Comparison of ENCODE assay signal across 18 cellular contexts in genomic region chr1:224406216-224406615, GRCh38. TPM values are rescaled to one million over a fixed set of nuclear protein-coding genes. Genes with fewer than 3 reads are reported as not detected.
DNase-seq lines count a peak whose midpoint lies in the region; ATAC-seq, FAIRE-seq and TF ChIP-seq lines count a peak whose summit lies in the region.
"Had no signal": no experiment of that assay in that cellular context is flagged by ENCODE, and none has a peak within 500 bp of the region (broad histone marks: within the 10 kb centered on the region; RNA-seq: fewer than 3 reads in every experiment).

No MANE protein-coding gene starts in this region.

- H3K9me3 ChIP-seq in HUES64 (ENCODE audit: insufficient read depth, low read depth, low read length) (no peaks in the 10 kb centered on the region), endodermal cell (ENCODE audit: control insufficient read depth, low read length) (no peaks in the 10 kb centered on the region)
- H3K9me3 ChIP-seq: SJCRH30, upper lobe of right lung had no signal

- H3K27me3 ChIP-seq in HUES64 (ENCODE audit: insufficient read depth, low read length) (no peaks in the 10 kb centered on the region), endodermal cell (ENCODE audit: control insufficient read depth, insufficient read depth, low read length, poor library complexity, severe bottlenecking) (no peaks in the 10 kb centered on the region)
- H3K27me3 ChIP-seq: SJCRH30, upper lobe of right lung had no signal

- H3K9ac ChIP-seq in HUES64 (ENCODE audit: low read depth, low read length) = no peak overlapping the region
- H3K9ac ChIP-seq in endodermal cell (ENCODE audit: extremely low read depth, low read length, poor library complexity, severe bottlenecking) = no peak overlapping the region

- H3K4me3 ChIP-seq in HUES64 (ENCODE audit: low read length) = no peak overlapping the region
- no peak overlapping the region for H3K4me3 ChIP-seq in endodermal cell (ENCODE audit: low read length)
- H3K4me3 ChIP-seq: SJCRH30, upper lobe of right lung had no signal

- no peak for ATAC-seq in stimulated activated memory B cell treated with anti-CD40 and anti-IgM and Interleukin-4, amounts not matched to agents 10 μg/mL and 1 μg/mL and 100 μg/mL, for 72 hours
- ATAC-seq: upper lobe of right lung had no signal

- H3K36me3 ChIP-seq in HUES64 (ENCODE audit: insufficient read depth, low read length) = peaks cover 94% of the 10 kb centered on the region
- peaks cover 76% of the 10 kb centered on the region for H3K36me3 ChIP-seq in endodermal cell (ENCODE audit: control insufficient read depth, insufficient read depth, low read length)

- peak overlapping the region; percentile 59 for H3K27ac Mint-ChIP-seq in activated naive CD8-positive, alpha-beta T cell
- no peak overlapping the region for H3K27ac Mint-ChIP-seq in activated naive CD8-positive, alpha-beta T cell treated with anti-CD3 and anti-CD28 coated beads for 36 hours
- peak overlapping the region; percentile 60 for H3K27ac Mint-ChIP-seq in endodermal cell
- H3K27ac Mint-ChIP-seq in stimulated activated memory B cell treated with anti-CD40 and anti-IgM and Interleukin-4, amounts not matched to agents 10 μg/mL and 1 μg/mL and 100 μg/mL, for 72 hours = peak overlapping the region; percentile 57

- FAIRE-seq in urothelium cell line (lab: Jason Lieb, UNC) = no peak
- FAIRE-seq: kidney had no signal

- no peak overlapping the region for H3K4me3 Mint-ChIP-seq in activated naive CD8-positive, alpha-beta T cell
- H3K4me3 Mint-ChIP-seq in activated naive CD8-positive, alpha-beta T cell treated with anti-CD3 and anti-CD28 coated beads for 36 hours = no peak overlapping the region
- H3K4me3 Mint-ChIP-seq in endodermal cell = no peak overlapping the region
- no peak overlapping the region for H3K4me3 Mint-ChIP-seq in stimulated activated memory B cell treated with anti-CD40 and anti-IgM and Interleukin-4, amounts not matched to agents 10 μg/mL and 1 μg/mL and 100 μg/mL, for 72 hours
- H3K4me3 Mint-ChIP-seq: neural crest cell had no signal

- no peaks in the 10 kb centered on the region for H3K9me3 Mint-ChIP-seq in activated naive CD8-positive, alpha-beta T cell (ENCODE audit: low read depth)
- no peaks in the 10 kb centered on the region for H3K9me3 Mint-ChIP-seq in activated naive CD8-positive, alpha-beta T cell treated with anti-CD3 and anti-CD28 coated beads for 36 hours
- H3K9me3 Mint-ChIP-seq in endodermal cell = no peaks in the 10 kb centered on the region
- no peaks in the 10 kb centered on the region for H3K9me3 Mint-ChIP-seq in stimulated activated memory B cell treated with anti-CD40 and anti-IgM and Interleukin-4, amounts not matched to agents 10 μg/mL and 1 μg/mL and 100 μg/mL, for 72 hours
- H3K9me3 Mint-ChIP-seq: neural crest cell had no signal

- H3K27me3 Mint-ChIP-seq in activated naive CD8-positive, alpha-beta T cell = no peaks in the 10 kb centered on the region
- no peaks in the 10 kb centered on the region for H3K27me3 Mint-ChIP-seq in activated naive CD8-positive, alpha-beta T cell treated with anti-CD3 and anti-CD28 coated beads for 36 hours
- no peaks in the 10 kb centered on the region for H3K27me3 Mint-ChIP-seq in endodermal cell (ENCODE audit: insufficient read depth)
- H3K27me3 Mint-ChIP-seq in stimulated activated memory B cell treated with anti-CD40 and anti-IgM and Interleukin-4, amounts not matched to agents 10 μg/mL and 1 μg/mL and 100 μg/mL, for 72 hours = no peaks in the 10 kb centered on the region

- no peaks in the 10 kb centered on the region for H3K4me1 ChIP-seq in HUES64 (ENCODE audit: insufficient read depth, low read length)
- H3K4me1 ChIP-seq in endodermal cell (ENCODE audit: control insufficient read depth, insufficient read depth, low read length) = peaks cover 3% of the 10 kb centered on the region
- H3K4me1 ChIP-seq: SJCRH30, upper lobe of right lung had no signal

- H3K4me1 Mint-ChIP-seq in activated naive CD8-positive, alpha-beta T cell (ENCODE audit: low read depth) = peaks cover 43% of the 10 kb centered on the region
- H3K4me1 Mint-ChIP-seq in activated naive CD8-positive, alpha-beta T cell treated with anti-CD3 and anti-CD28 coated beads for 36 hours = peaks cover 32% of the 10 kb centered on the region
- peaks cover 1% of the 10 kb centered on the region for H3K4me1 Mint-ChIP-seq in endodermal cell
- H3K4me1 Mint-ChIP-seq in stimulated activated memory B cell treated with anti-CD40 and anti-IgM and Interleukin-4, amounts not matched to agents 10 μg/mL and 1 μg/mL and 100 μg/mL, for 72 hours = peaks cover 7% of the 10 kb centered on the region
- H3K4me1 Mint-ChIP-seq: neural crest cell had no signal

- no peak for TF ChIP-seq CTCF in endodermal cell (conservative IDR thresholded peaks at IDR 0.05)

- H3K27ac ChIP-seq in HUES64 (ENCODE audit: low read depth, low read length) (0 out of 2 replicates have a peak overlapping the region, but pooled peaks have one; percentile 43), endodermal cell (ENCODE audit: low read depth, low read length) (no peak overlapping the region)
- H3K27ac ChIP-seq: SJCRH30, upper lobe of right lung had no signal

- DNase-seq in activated naive CD8-positive, alpha-beta T cell treated with anti-CD3 and anti-CD28 coated beads for 36 hours = no peak
- DNase-seq in endodermal cell (no peak), SIG-M5 (lab: John Stamatoyannopoulos, UW) (no peak), dedifferentiated amniotic fluid mesenchymal stem cell (ENCODE audit: extremely low spot score) (no peak), urothelium cell line (ENCODE audit: low spot score) (no peak)
- DNase-seq: activated CD4-positive, CD25-positive, alpha-beta regulatory T cell treated with anti-CD3 and anti-CD28 coated beads, Interleukin-2, amount 50 U/mL, for 72 hours; activated CD8-positive, alpha-beta memory T cell treated with anti-CD3 and anti-CD28 coated beads, Interleukin-2, amount 50 U/mL, for 4 hours; effector CD8-positive, alpha-beta T cell; kidney; NCI-H2081; NCI-H510A; SJCRH30; stimulated activated naive CD4-positive, alpha-beta T cell treated with Interleukin-2 at 50 U/mL for 16 hours; upper lobe of right lung had no signal

- H3K36me3 Mint-ChIP-seq in activated naive CD8-positive, alpha-beta T cell = peaks cover 20% of the 10 kb centered on the region
- H3K36me3 Mint-ChIP-seq in activated naive CD8-positive, alpha-beta T cell treated with anti-CD3 and anti-CD28 coated beads for 36 hours = peaks cover 23% of the 10 kb centered on the region
- peaks cover 65% of the 10 kb centered on the region for H3K36me3 Mint-ChIP-seq in endodermal cell (ENCODE audit: low read depth)
- H3K36me3 Mint-ChIP-seq in stimulated activated memory B cell treated with anti-CD40 and anti-IgM and Interleukin-4, amounts not matched to agents 10 μg/mL and 1 μg/mL and 100 μg/mL, for 72 hours = peaks cover 40% of the 10 kb centered on the region

RNA-seq across cellular contexts. Expression of gene WDR26, which starts 28.4 kb away (rescaled TPM):
- total RNA-seq in activated naive CD8-positive, alpha-beta T cell treated with anti-CD3 and anti-CD28 coated beads for 36 hours = 10 to 100 TPM; 61.4 to 62.3 TPM
- polyA plus RNA-seq in HUES64 (2013, experiment 1 of 2) = 40.9 TPM
- polyA plus RNA-seq in HUES64 (2013, experiment 2 of 2) = 37.8 TPM
- 10 to 100 TPM; 75.9 to 79.0 TPM for total RNA-seq in endodermal cell
- 52.8 TPM for polyA plus RNA-seq in endodermal cell (2013, experiment 1 of 2)
- polyA plus RNA-seq in endodermal cell (2013, experiment 2 of 2) = 50.1 TPM

RNA-seq across cellular contexts. Expression of gene CNIH4, which starts 49.5 kb away (rescaled TPM):
- 10 to 100 TPM; 48.5 to 53.2 TPM for total RNA-seq in activated naive CD8-positive, alpha-beta T cell treated with anti-CD3 and anti-CD28 coated beads for 36 hours
- 83.0 TPM for polyA plus RNA-seq in HUES64 (2013, experiment 1 of 2)
- 83.4 TPM for polyA plus RNA-seq in HUES64 (2013, experiment 2 of 2)
- 10 to 100 TPM; 63.7 to 67.8 TPM for total RNA-seq in endodermal cell
- polyA plus RNA-seq in endodermal cell (2013, experiment 1 of 2) = 98.9 TPM
- 92.8 TPM for polyA plus RNA-seq in endodermal cell (2013, experiment 2 of 2)
